In genomic region chr11:47253660-47254059, GRCh38 we compare ENCODE assay signal across 1 cellular context.
TF ChIP-seq lines count a peak whose summit lies in the region.

No MANE protein-coding gene starts in this region.

TF ChIP-seq in WTC11, 78 proteins besides CTCF, POLR2A, EP300 and RAD21 (continued from another document):
- TF ChIP-seq, protein P1, sequence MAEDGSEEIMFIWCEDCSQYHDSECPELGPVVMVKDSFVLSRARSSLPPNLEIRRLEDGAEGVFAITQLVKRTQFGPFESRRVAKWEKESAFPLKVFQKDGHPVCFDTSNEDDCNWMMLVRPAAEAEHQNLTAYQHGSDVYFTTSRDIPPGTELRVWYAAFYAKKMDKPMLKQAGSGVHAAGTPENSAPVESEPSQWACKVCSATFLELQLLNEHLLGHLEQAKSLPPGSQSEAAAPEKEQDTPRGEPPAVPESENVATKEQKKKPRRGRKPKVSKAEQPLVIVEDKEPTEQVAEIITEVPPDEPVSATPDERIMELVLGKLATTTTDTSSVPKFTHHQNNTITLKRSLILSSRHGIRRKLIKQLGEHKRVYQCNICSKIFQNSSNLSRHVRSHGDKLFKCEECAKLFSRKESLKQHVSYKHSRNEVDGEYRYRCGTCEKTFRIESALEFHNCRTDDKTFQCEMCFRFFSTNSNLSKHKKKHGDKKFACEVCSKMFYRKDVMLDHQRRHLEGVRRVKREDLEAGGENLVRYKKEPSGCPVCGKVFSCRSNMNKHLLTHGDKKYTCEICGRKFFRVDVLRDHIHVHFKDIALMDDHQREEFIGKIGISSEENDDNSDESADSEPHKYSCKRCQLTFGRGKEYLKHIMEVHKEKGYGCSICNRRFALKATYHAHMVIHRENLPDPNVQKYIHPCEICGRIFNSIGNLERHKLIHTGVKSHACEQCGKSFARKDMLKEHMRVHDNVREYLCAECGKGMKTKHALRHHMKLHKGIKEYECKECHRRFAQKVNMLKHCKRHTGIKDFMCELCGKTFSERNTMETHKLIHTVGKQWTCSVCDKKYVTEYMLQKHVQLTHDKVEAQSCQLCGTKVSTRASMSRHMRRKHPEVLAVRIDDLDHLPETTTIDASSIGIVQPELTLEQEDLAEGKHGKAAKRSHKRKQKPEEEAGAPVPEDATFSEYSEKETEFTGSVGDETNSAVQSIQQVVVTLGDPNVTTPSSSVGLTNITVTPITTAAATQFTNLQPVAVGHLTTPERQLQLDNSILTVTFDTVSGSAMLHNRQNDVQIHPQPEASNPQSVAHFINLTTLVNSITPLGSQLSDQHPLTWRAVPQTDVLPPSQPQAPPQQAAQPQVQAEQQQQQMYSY (CRISPR knock-in tag; IDR thresholded peaks at IDR 0.05), result no peak
- TF ChIP-seq FOXP1 (CRISPR knock-in tag; IDR thresholded peaks at IDR 0.05; ENCODE audit: borderline replicate concordance), result no peak
- TF ChIP-seq ZNF317 (CRISPR knock-in tag; IDR thresholded peaks at IDR 0.05; ENCODE audit: borderline replicate concordance, low read depth), result no peak
